11 cellular contexts compared by ENCODE assay signal in the genomic region with DNA sequence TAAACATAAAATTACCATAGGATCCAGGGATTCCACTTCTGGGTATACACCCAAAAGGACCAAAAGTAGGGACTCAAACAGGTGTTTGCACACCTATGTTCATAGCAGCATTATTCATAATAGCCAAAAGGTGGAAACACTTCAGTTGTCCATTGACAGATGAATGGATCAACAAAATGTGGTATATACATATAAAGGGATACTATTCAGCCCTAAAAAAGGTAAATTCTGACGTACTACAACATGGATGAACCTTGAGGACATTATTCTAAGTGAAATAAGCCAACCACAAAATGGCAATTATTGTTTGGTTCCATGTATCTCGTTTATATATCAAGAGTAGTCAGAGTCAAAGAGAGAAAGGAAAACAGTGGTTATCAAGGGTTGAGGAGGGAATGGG.
"Had no signal": no experiment of that assay in that cellular context is flagged by ENCODE, and none has a peak within 500 bp of the region (broad histone marks: within the 10 kb centered on the region; RNA-seq: fewer than 3 reads in every experiment).

No MANE protein-coding gene starts in this region.

- H3K9ac ChIP-seq: GM23248 had no signal

- FAIRE-seq: H1, H54 had no signal

- ATAC-seq: GM23338, HCT116 had no signal

- H3K4me1 ChIP-seq: HAP-1 had no signal

- H3K36me3 ChIP-seq: HAP-1 had no signal

- H3K4me2 ChIP-seq: GM23338 had no signal

- H3K4me3 Mint-ChIP-seq: GM23338, H9, HFFc6 had no signal

- DNase-seq: GM23248, GOT3, H7, H9, HCEC 1CT, HFFc6 had no signal

- H2AFZ ChIP-seq: GM23248, GM23338 had no signal

- H3K27ac Mint-ChIP-seq: GM23338, H9, HFFc6 had no signal

- H3K4me3 ChIP-seq: GM23248, GM23338, HAP-1 had no signal

- H3K27ac ChIP-seq: GM23248 had no signal
